In genomic region chr18:22691988-22692710, GRCh38 we compare ENCODE assay signal across 12 cellular contexts.
DNase-seq lines count a peak whose midpoint lies in the region; ATAC-seq and TF ChIP-seq lines count a peak whose summit lies in the region.
"Had no signal": no experiment of that assay in that cellular context is flagged by ENCODE, and none has a peak within 500 bp of the region (broad histone marks: within the 10 kb centered on the region; RNA-seq: fewer than 3 reads in every experiment).

No MANE protein-coding gene starts in this region.

- intact Hi-C loops in right cardiac atrium (cut with DNase I) = no loop called here

- peak overlapping the region in 2 of 3 experiments; percentile 81 to 92 for H3K27ac Mint-ChIP-seq in nephron
- H3K27ac Mint-ChIP-seq: CD8-positive, alpha-beta memory T cell had no signal

- no peaks in the 10 kb centered on the region for H3K4me1 ChIP-seq in right cardiac atrium (ENCODE audit: control insufficient read depth, insufficient read depth, low read length)
- H3K4me1 ChIP-seq: prostate gland had no signal

- in situ Hi-C loops in brain microvascular endothelial cell (cut with HindIII; ENCODE audit: low pct_ligation_motif_present, low sequenced_read_pairs) = no loop called here

- no peak for TF ChIP-seq CTCF in AG09319 (IDR thresholded peaks at IDR 0.05; ENCODE audit: low read depth, low read length)
- TF ChIP-seq CTCF in brain microvascular endothelial cell (IDR thresholded peaks at IDR 0.05; ENCODE audit: low read depth, low read length, missing control alignments) = peak; percentile 2
- TF ChIP-seq CTCF in nephron (IDR thresholded peaks at IDR 0.05; ENCODE audit: unreplicated experiment in 3 of 3) = no peak

- H3K27me3 ChIP-seq in brain microvascular endothelial cell (replicated peaks) = no peaks in the 10 kb centered on the region
- H3K27me3 ChIP-seq in right cardiac atrium (ENCODE audit: control insufficient read depth, insufficient read depth) = no peaks in the 10 kb centered on the region

- no peak overlapping the region for H3K4me3 ChIP-seq in brain microvascular endothelial cell (ENCODE audit: low read depth, low read length)
- no peak overlapping the region for H3K4me3 ChIP-seq in right cardiac atrium (ENCODE audit: low read length)
- H3K4me3 ChIP-seq: prostate gland had no signal

- H3K4me1 Mint-ChIP-seq in nephron = peaks cover 32% of the 10 kb centered on the region
- H3K4me1 Mint-ChIP-seq: CD8-positive, alpha-beta memory T cell had no signal

- no peaks in the 10 kb centered on the region for H3K36me3 Mint-ChIP-seq in nephron (ENCODE audit: low read depth)

- peaks cover 1% of the 10 kb centered on the region for H3K9me3 ChIP-seq in right cardiac atrium (ENCODE audit: control insufficient read depth, low read length)
- H3K9me3 ChIP-seq: prostate gland had no signal

- H3K27ac ChIP-seq in brain microvascular endothelial cell = peak overlapping the region; percentile 96
- no peak overlapping the region for H3K27ac ChIP-seq in right cardiac atrium (ENCODE audit: low read length)
- H3K27ac ChIP-seq: prostate gland had no signal

- no peaks in the 10 kb centered on the region for H3K9me3 Mint-ChIP-seq in nephron
- H3K9me3 Mint-ChIP-seq: CD8-positive, alpha-beta memory T cell had no signal

- H3K27me3 Mint-ChIP-seq in nephron (ENCODE audit: low read depth) = no peaks in the 10 kb centered on the region

- peak; percentile 88 for DNase-seq in AG09319 (ENCODE audit: extremely low read depth, low read depth)
- DNase-seq in LHCN-M2 (ENCODE audit: low read depth) = peak; percentile 19
- peak; percentile 95 for DNase-seq in brain microvascular endothelial cell
- DNase-seq in T1000 (lab: John Stamatoyannopoulos, UW) = no peak
- no peak for DNase-seq in DMS153 treated with DMSO at 0.1 percent for 48 hours (lab: John Stamatoyannopoulos, UW; ENCODE audit: unreplicated experiment)
- no peak for DNase-seq in right cardiac atrium
- DNase-seq: activated CD4-positive, alpha-beta T cell treated with anti-CD3 and anti-CD28 coated beads, Interleukin-2, amount 50 U/mL, for 1 hour; CD8-positive, alpha-beta memory T cell; NCI-H524 treated with DMSO at 0.1 percent for 48 hours had no signal

- ATAC-seq in GM21529 (IDR thresholded peaks at IDR 0.05; ENCODE audit: unreplicated experiment) (no peak), right cardiac atrium (no peak)

- H3K36me3 ChIP-seq in brain microvascular endothelial cell (replicated peaks) = no peaks in the 10 kb centered on the region
- H3K36me3 ChIP-seq: prostate gland had no signal

- WGBS in right cardiac atrium = 66% methylated on average over 2 of the region's 2 CpGs

- no peak overlapping the region for H3K4me3 Mint-ChIP-seq in nephron
- H3K4me3 Mint-ChIP-seq: CD8-positive, alpha-beta memory T cell had no signal

Comparison
In these comparisons a context has a peak if more than half of its experiments do, and no peak if none do; other contexts are left out.
1. DNase-seq: peak in AG09319 (single experiment), LHCN-M2 (single experiment) and brain microvascular endothelial cell (single experiment); none in T1000 (single experiment), DMS153 treated with DMSO at 0.1 percent for 48 hours (single experiment) and right cardiac atrium (0 of 3).